ENCODE assay signal across 8 cellular contexts in the genomic region with DNA sequence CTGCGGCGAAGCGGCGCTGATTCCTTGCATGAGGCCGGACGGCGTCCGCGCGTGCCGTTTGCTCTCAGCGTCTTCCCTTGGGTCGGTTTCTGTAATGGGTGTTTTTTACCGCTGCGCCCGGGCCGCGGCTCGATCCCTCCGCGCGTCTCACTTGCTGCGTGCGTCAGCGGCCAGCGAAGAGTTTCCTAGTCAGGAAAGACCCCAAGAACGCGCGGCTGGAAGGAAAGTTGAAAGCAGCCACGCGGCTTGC.
DNase-seq lines count a peak whose midpoint lies in the region; ATAC-seq, FAIRE-seq and TF ChIP-seq lines count a peak whose summit lies in the region.

No MANE protein-coding gene starts in this region.

- H3K4me1 ChIP-seq in left lung: peaks cover 0 to 28% of the 10 kb centered on the region in 2 donors

- H3K36me3 ChIP-seq in bronchial epithelial cell (ENCODE audit: control insufficient read depth, insufficient read depth, low read length) (no peaks in the 10 kb centered on the region), left lung (no peaks in the 10 kb centered on the region)

- DNase-seq in SHP77 (lab: John Stamatoyannopoulos, UW): peak; percentile 13 to 32
- no peak for DNase-seq in SHP77 treated with DMSO at 0.1 percent for 48 hours (lab: John Stamatoyannopoulos, UW)
- DNase-seq in HT1080 (ENCODE audit: low read depth): peak; percentile 59
- peak; percentile 59 for DNase-seq in T-helper 2 cell treated with Interferon-gamma antibody and Interleukin-4, amounts not matched to agents 5 μg/mL and 100 μg/mL, for 36 hours (ENCODE audit: low spot score)
- peak; percentile 46 for DNase-seq in bronchial epithelial cell (ENCODE audit: low read depth)
- peak; percentile 59 to 92 for DNase-seq in left lung

- no peak for FAIRE-seq in bronchial epithelial cell (lab: Jason Lieb, UNC)

- H3K27ac Mint-ChIP-seq in T-helper 2 cell treated with Interferon-gamma antibody and Interleukin-4, amounts not matched to agents 5 μg/mL and 100 μg/mL, for 36 hours: peak overlapping the region; percentile 95
- peak overlapping the region; percentile 100 for H3K27ac Mint-ChIP-seq in stimulated activated memory B cell treated with anti-CD40 and anti-IgM and Interleukin-4, amounts not matched to agents 10 μg/mL and 1 μg/mL and 100 μg/mL, for 72 hours

- peak overlapping the region; percentile 73 for H3K4me3 ChIP-seq in bronchial epithelial cell (ENCODE audit: low read depth, low read length)
- H3K4me3 ChIP-seq in left lung: peak overlapping the region; percentile 58 to 64

- no peaks in the 10 kb centered on the region for H3K9me3 Mint-ChIP-seq in T-helper 2 cell treated with Interferon-gamma antibody and Interleukin-4, amounts not matched to agents 5 μg/mL and 100 μg/mL, for 36 hours
- H3K9me3 Mint-ChIP-seq in stimulated activated memory B cell treated with anti-CD40 and anti-IgM and Interleukin-4, amounts not matched to agents 10 μg/mL and 1 μg/mL and 100 μg/mL, for 72 hours: no peaks in the 10 kb centered on the region

- ATAC-seq in left lung (no peak), HG03354 (IDR thresholded peaks at IDR 0.05; ENCODE audit: poor library complexity, severe bottlenecking, unreplicated experiment) (no peak)
- peak; percentile 10 for ATAC-seq in stimulated activated memory B cell treated with anti-CD40 and anti-IgM and Interleukin-4, amounts not matched to agents 10 μg/mL and 1 μg/mL and 100 μg/mL, for 72 hours

- H3K36me3 Mint-ChIP-seq in T-helper 2 cell treated with Interferon-gamma antibody and Interleukin-4, amounts not matched to agents 5 μg/mL and 100 μg/mL, for 36 hours (ENCODE audit: low read depth): peaks cover 32% of the 10 kb centered on the region
- peaks cover 5% of the 10 kb centered on the region for H3K36me3 Mint-ChIP-seq in stimulated activated memory B cell treated with anti-CD40 and anti-IgM and Interleukin-4, amounts not matched to agents 10 μg/mL and 1 μg/mL and 100 μg/mL, for 72 hours

- peak overlapping the region; percentile 92 for H3K4me3 Mint-ChIP-seq in T-helper 2 cell treated with Interferon-gamma antibody and Interleukin-4, amounts not matched to agents 5 μg/mL and 100 μg/mL, for 36 hours
- H3K4me3 Mint-ChIP-seq in stimulated activated memory B cell treated with anti-CD40 and anti-IgM and Interleukin-4, amounts not matched to agents 10 μg/mL and 1 μg/mL and 100 μg/mL, for 72 hours: peak overlapping the region; percentile 92

- H3K27me3 Mint-ChIP-seq in T-helper 2 cell treated with Interferon-gamma antibody and Interleukin-4, amounts not matched to agents 5 μg/mL and 100 μg/mL, for 36 hours (ENCODE audit: low read depth): peaks cover 2% of the 10 kb centered on the region
- no peaks in the 10 kb centered on the region for H3K27me3 Mint-ChIP-seq in stimulated activated memory B cell treated with anti-CD40 and anti-IgM and Interleukin-4, amounts not matched to agents 10 μg/mL and 1 μg/mL and 100 μg/mL, for 72 hours

- H3K4me1 Mint-ChIP-seq in T-helper 2 cell treated with Interferon-gamma antibody and Interleukin-4, amounts not matched to agents 5 μg/mL and 100 μg/mL, for 36 hours (ENCODE audit: low read depth): peaks cover 30% of the 10 kb centered on the region
- H3K4me1 Mint-ChIP-seq in stimulated activated memory B cell treated with anti-CD40 and anti-IgM and Interleukin-4, amounts not matched to agents 10 μg/mL and 1 μg/mL and 100 μg/mL, for 72 hours: peaks cover 29% of the 10 kb centered on the region

- H3K27me3 ChIP-seq in bronchial epithelial cell (ENCODE audit: control insufficient read depth, insufficient read depth, low read length) (no peaks in the 10 kb centered on the region), left lung (peaks cover 6 to 54% of the 10 kb centered on the region in 2 donors)

- no peaks in the 10 kb centered on the region for H3K9me3 ChIP-seq in left lung

- TF ChIP-seq CTCF in bronchial epithelial cell (IDR thresholded peaks at IDR 0.05; ENCODE audit: insufficient read depth, low read length, severe bottlenecking) (no peak), left lung (IDR thresholded peaks at IDR 0.05) (no peak)

- intact Hi-C loops in left lung (cut with DNase I): no loop called here

- peak overlapping the region; percentile 98 to 99 for H3K27ac ChIP-seq in left lung
